11 cellular contexts compared by ENCODE assay signal in the genomic region with DNA sequence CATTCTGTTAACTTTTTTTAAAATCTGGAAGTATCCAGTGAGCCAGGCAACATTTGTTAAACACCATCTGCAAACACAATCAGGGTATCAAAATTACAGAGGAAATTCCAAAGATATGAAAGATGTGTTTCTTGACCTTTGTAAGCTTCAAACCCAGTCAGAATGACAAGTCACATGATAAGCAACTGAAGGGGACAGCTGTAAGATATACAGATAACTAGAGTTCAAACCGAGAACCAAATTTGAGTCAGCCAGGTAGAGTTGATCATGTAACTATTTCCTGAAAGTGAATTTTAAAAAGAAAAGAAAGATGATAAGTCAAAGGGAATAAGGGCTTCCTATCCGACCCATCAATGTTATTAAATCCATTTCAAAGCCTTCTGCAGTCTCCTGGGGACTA.
DNase-seq lines count a peak whose midpoint lies in the region; ATAC-seq and FAIRE-seq lines count a peak whose summit lies in the region.
"Had no signal": no experiment of that assay in that cellular context is flagged by ENCODE, and none has a peak within 500 bp of the region (broad histone marks: within the 10 kb centered on the region; RNA-seq: fewer than 3 reads in every experiment).

No MANE protein-coding gene starts in this region.

- DNase-seq in GM18507 (ENCODE audit: extremely low spot score, insufficient read length, low read depth) (no peak), M059J (ENCODE audit: low read depth) (peak; percentile 43), globus pallidus (ENCODE audit: low spot score) (no peak), hippocampal formation (lab: John Stamatoyannopoulos, UW) (no peak)
- DNase-seq in activated CD8-positive, alpha-beta memory T cell treated with anti-CD3 and anti-CD28 coated beads, Interleukin-2, amount 50 U/mL, for 4 hours = no peak
- no peak for DNase-seq in activated naive CD4-positive, alpha-beta T cell (lab: John Stamatoyannopoulos, UW)
- DNase-seq: islet precursor cell, OCI-M1, substantia nigra had no signal

- peak; percentile 35 for ATAC-seq in GM19468 (IDR thresholded peaks at IDR 0.05; ENCODE audit: extremely low read depth, unreplicated experiment)
- ATAC-seq in HG02943 (IDR thresholded peaks at IDR 0.05; ENCODE audit: low read depth, unreplicated experiment) = peak; percentile 81

- FAIRE-seq in GM18507 (lab: Jason Lieb, UNC) = peak; percentile 65
